ENCODE assay signal across 31 cellular contexts in the genomic region with DNA sequence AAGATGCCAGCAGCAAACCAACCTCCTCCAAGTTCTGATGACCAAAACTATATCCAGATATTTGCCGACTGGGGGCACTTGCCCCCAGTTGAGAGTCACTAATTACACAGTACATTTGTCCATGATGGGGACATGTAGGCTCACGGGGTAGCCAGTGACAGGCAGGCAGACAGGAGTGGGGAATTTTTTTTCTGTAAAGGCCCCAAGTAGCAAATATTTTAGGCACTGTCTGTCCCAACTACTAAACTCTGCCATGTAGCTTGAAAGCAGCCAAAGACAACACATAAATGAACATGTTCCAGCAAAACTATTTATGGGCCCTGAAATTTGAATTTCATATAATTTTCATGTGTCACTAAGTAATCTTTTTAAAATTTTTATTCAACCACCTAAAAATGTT.
"Had no signal": no experiment of that assay in that cellular context is flagged by ENCODE, and none has a peak within 500 bp of the region (broad histone marks: within the 10 kb centered on the region; RNA-seq: fewer than 3 reads in every experiment).

No MANE protein-coding gene starts in this region.

- H3K27me3 Mint-ChIP-seq: activated B cell treated with CpG ODN at 0.5 μM for 24 hours; activated CD8-positive, alpha-beta memory T cell treated with anti-CD3 and anti-CD28 coated beads, Interleukin-2, amount 10 ng/mL, durations not matched to agents 7 days and 5 days; activated naive CD4-positive, alpha-beta T cell treated with anti-CD3 and anti-CD28 coated beads, Interleukin-2, amount 50 U/mL, for 24 hours; activated naive CD8-positive, alpha-beta T cell treated with anti-CD3 and anti-CD28 coated beads, Interleukin-2, amount 50 U/mL, for 24 hours; stimulated activated memory B cell treated with anti-CD40 and anti-IgM and Interleukin-4, amounts not matched to agents 10 μg/mL and 1 μg/mL and 100 μg/mL, for 72 hours; stimulated activated naive CD8-positive, alpha-beta T cell treated with anti-CD3 and anti-CD28 coated beads, Interleukin-15, amount 100 ng/mL, for 72 hours had no signal

- H3K9me3 ChIP-seq: gastroesophageal sphincter, right lobe of liver, tibial nerve had no signal

- ATAC-seq: activated CD8-positive, alpha-beta memory T cell treated with anti-CD3 and anti-CD28 coated beads, Interleukin-2, amount 10 ng/mL, durations not matched to agents 7 days and 5 days; activated CD8-positive, alpha-beta T cell treated with anti-CD3 and anti-CD28 coated beads, Interleukin-2, amount 10 ng/mL, durations not matched to agents 7 days and 5 days; activated naive CD8-positive, alpha-beta T cell treated with anti-CD3 and anti-CD28 coated beads, Interleukin-2, amount 50 U/mL, for 24 hours; esophagus mucosa; gastroesophageal sphincter; left lobe of liver; natural killer cell; right lobe of liver; stimulated activated memory B cell treated with anti-CD40 and anti-IgM and Interleukin-4, amounts not matched to agents 10 μg/mL and 1 μg/mL and 100 μg/mL, for 72 hours; stimulated activated naive CD8-positive, alpha-beta T cell treated with anti-CD3 and anti-CD28 coated beads, Interleukin-15, amount 100 ng/mL, for 72 hours had no signal

- DNase-seq: activated B cell treated with CpG ODN at 0.5 μM for 24 hours; activated CD4-positive, alpha-beta T cell treated with anti-CD3 and anti-CD28 coated beads, Interleukin-2, amount 50 U/mL, for 1 hour; activated CD8-positive, alpha-beta memory T cell treated with anti-CD3 and anti-CD28 coated beads, Interleukin-2, amount 10 ng/mL, durations not matched to agents 7 days and 5 days; activated CD8-positive, alpha-beta T cell treated with anti-CD3 and anti-CD28 coated beads, Interleukin-2, amount 10 ng/mL, durations not matched to agents 7 days and 5 days; activated naive CD8-positive, alpha-beta T cell treated with anti-CD3 and anti-CD28 coated beads, Interleukin-2, amount 50 U/mL, for 24 hours; activated T-cell treated with anti-CD3 and anti-CD28 coated beads, Interleukin-2, amount 50 U/mL, for 48 hours; anterior cingulate cortex; head of caudate nucleus; hypothalamus; immature natural killer cell; mesendoderm; natural killer cell; posterior cingulate gyrus; right lobe of liver; stimulated activated CD4-positive, alpha-beta T cell treated with anti-CD3 and anti-CD28 coated beads, Interleukin-1b, Interleukin-23, amount 100 ng/mL, for 48 hours; stimulated activated CD4-positive, alpha-beta T cell treated with anti-CD3 and anti-CD28 coated beads, Interleukin-4, amount 100 ng/mL, for 4 hours; stimulated activated CD8-positive, alpha-beta memory T cell treated with anti-CD3 and anti-CD28 coated beads, Interleukin-4, amount 100 ng/mL, for 48 hours; stimulated activated naive CD8-positive, alpha-beta T cell treated with anti-CD3 and anti-CD28 coated beads, Interleukin-15, amount 100 ng/mL, for 72 hours; T-helper 1 cell had no signal

- H3K36me3 ChIP-seq: cardiac muscle cell, gastroesophageal sphincter, right lobe of liver, tibial nerve had no signal

- H3K27me3 ChIP-seq: cardiac muscle cell, gastroesophageal sphincter, right lobe of liver, tibial nerve had no signal

- H3K4me1 Mint-ChIP-seq: activated B cell treated with CpG ODN at 0.5 μM for 24 hours; activated CD8-positive, alpha-beta memory T cell treated with anti-CD3 and anti-CD28 coated beads, Interleukin-2, amount 10 ng/mL, durations not matched to agents 7 days and 5 days; activated naive CD4-positive, alpha-beta T cell treated with anti-CD3 and anti-CD28 coated beads, Interleukin-2, amount 50 U/mL, for 24 hours; activated naive CD8-positive, alpha-beta T cell treated with anti-CD3 and anti-CD28 coated beads, Interleukin-2, amount 50 U/mL, for 24 hours; immature natural killer cell; natural killer cell; stimulated activated memory B cell treated with anti-CD40 and anti-IgM and Interleukin-4, amounts not matched to agents 10 μg/mL and 1 μg/mL and 100 μg/mL, for 72 hours; stimulated activated naive CD8-positive, alpha-beta T cell treated with anti-CD3 and anti-CD28 coated beads, Interleukin-15, amount 100 ng/mL, for 72 hours had no signal

- H3K27ac ChIP-seq: cardiac muscle cell, gastroesophageal sphincter, right lobe of liver had no signal

- H3K36me3 Mint-ChIP-seq: activated CD8-positive, alpha-beta memory T cell treated with anti-CD3 and anti-CD28 coated beads, Interleukin-2, amount 10 ng/mL, durations not matched to agents 7 days and 5 days; activated naive CD4-positive, alpha-beta T cell treated with anti-CD3 and anti-CD28 coated beads, Interleukin-2, amount 50 U/mL, for 24 hours; natural killer cell; stimulated activated memory B cell treated with anti-CD40 and anti-IgM and Interleukin-4, amounts not matched to agents 10 μg/mL and 1 μg/mL and 100 μg/mL, for 72 hours had no signal

- H3K4me3 ChIP-seq: cardiac muscle cell, gastroesophageal sphincter, lung, right lobe of liver, smooth muscle cell, tibial nerve had no signal

- H3K4me1 ChIP-seq: gastroesophageal sphincter, right lobe of liver had no signal

- H3K9me3 Mint-ChIP-seq: activated B cell treated with CpG ODN at 0.5 μM for 24 hours; activated naive CD4-positive, alpha-beta T cell treated with anti-CD3 and anti-CD28 coated beads, Interleukin-2, amount 50 U/mL, for 24 hours; T-helper 2 cell treated with Interferon-gamma antibody and Interleukin-4, amounts not matched to agents 5 μg/mL and 100 μg/mL, for 36 hours had no signal

- H3K4me3 Mint-ChIP-seq: activated B cell treated with CpG ODN at 0.5 μM for 24 hours; activated CD8-positive, alpha-beta memory T cell treated with anti-CD3 and anti-CD28 coated beads, Interleukin-2, amount 10 ng/mL, durations not matched to agents 7 days and 5 days; activated CD8-positive, alpha-beta T cell treated with anti-CD3 and anti-CD28 coated beads, Interleukin-2, amount 10 ng/mL, durations not matched to agents 7 days and 5 days; activated naive CD4-positive, alpha-beta T cell treated with anti-CD3 and anti-CD28 coated beads, Interleukin-2, amount 50 U/mL, for 24 hours; activated naive CD8-positive, alpha-beta T cell treated with anti-CD3 and anti-CD28 coated beads, Interleukin-2, amount 50 U/mL, for 24 hours; brain; immature natural killer cell; natural killer cell; stimulated activated memory B cell treated with anti-CD40 and anti-IgM and Interleukin-4, amounts not matched to agents 10 μg/mL and 1 μg/mL and 100 μg/mL, for 72 hours; stimulated activated naive CD8-positive, alpha-beta T cell treated with anti-CD3 and anti-CD28 coated beads, Interleukin-15, amount 100 ng/mL, for 72 hours; T-helper 2 cell treated with Interferon-gamma antibody and Interleukin-4, amounts not matched to agents 5 μg/mL and 100 μg/mL, for 36 hours had no signal

- H3K27ac Mint-ChIP-seq: activated B cell treated with CpG ODN at 0.5 μM for 24 hours; activated CD8-positive, alpha-beta memory T cell treated with anti-CD3 and anti-CD28 coated beads, Interleukin-2, amount 10 ng/mL, durations not matched to agents 7 days and 5 days; activated CD8-positive, alpha-beta T cell treated with anti-CD3 and anti-CD28 coated beads, Interleukin-2, amount 10 ng/mL, durations not matched to agents 7 days and 5 days; activated naive CD4-positive, alpha-beta T cell treated with anti-CD3 and anti-CD28 coated beads, Interleukin-2, amount 50 U/mL, for 24 hours; activated naive CD8-positive, alpha-beta T cell treated with anti-CD3 and anti-CD28 coated beads, Interleukin-2, amount 50 U/mL, for 24 hours; activated T-helper 2 cell treated with anti-CD3 and anti-CD28 coated beads, Interferon-gamma antibody, Interleukin-2, Interleukin-4, amounts not matched to agents 10 μg/mL and 5 μg/mL and 100 μg/mL, durations not matched to agents 14 hours and 24 hours and 36 hours; immature natural killer cell; natural killer cell; stimulated activated memory B cell treated with anti-CD40 and anti-IgM and Interleukin-4, amounts not matched to agents 10 μg/mL and 1 μg/mL and 100 μg/mL, for 72 hours; stimulated activated naive CD8-positive, alpha-beta T cell treated with anti-CD3 and anti-CD28 coated beads, Interleukin-15, amount 100 ng/mL, for 72 hours; T-helper 2 cell treated with Interferon-gamma antibody and Interleukin-4, amounts not matched to agents 5 μg/mL and 100 μg/mL, for 36 hours had no signal
